ENCODE assay signal across 8 cellular contexts in genomic region chr3:169812124-169812843, GRCh38. TPM values are rescaled to one million over a fixed set of nuclear protein-coding genes. Genes with fewer than 3 reads are reported as not detected.
A peak's percentile ranks its signal among the peaks of the same experiment; 100 is the strongest.
DNase-seq lines count a peak whose midpoint lies in the region; ATAC-seq and TF ChIP-seq lines count a peak whose summit lies in the region.

No MANE protein-coding gene starts in this region.

- DNase-seq in NCI-H1417 treated with DMSO at 0.1 percent for 48 hours (lab: John Stamatoyannopoulos, UW) = peak; percentile 60
- peak; percentile 27 for DNase-seq in activated CD4-positive, alpha-beta T cell treated with anti-CD3 and anti-CD28 coated beads for 1 hour
- DNase-seq in dermis blood vessel endothelial cell = peak; percentile 75
- DNase-seq in right lobe of liver = peak; percentile 64 to 76 (median 73)
- peak; percentile 16 for DNase-seq in stimulated activated CD4-positive, alpha-beta T cell treated with anti-CD3 and anti-CD28 coated beads, Interleukin-2, amount 100 ng/mL, for 4 hours (ENCODE audit: low read depth)
- no peak for DNase-seq in cerebellar nuclear complex (lab: John Stamatoyannopoulos, UW)

- WGBS in right lobe of liver (ENCODE audit: insufficient coverage, low coverage, low lambda C conversion rate, missing lambda C conversion rate) = 12% methylated on average over 5 of the region's 59 CpGs

- no peak for TF ChIP-seq CTCF in right lobe of liver (IDR thresholded peaks at IDR 0.05)

- intact Hi-C loops in right lobe of liver (cut with DNase I) = no loop called here

- no peak for TF ChIP-seq POLR2A in right lobe of liver (IDR thresholded peaks at IDR 0.05)

- peaks cover 0 to 8% (median 0%) of the 10 kb centered on the region in 4 donors for H3K4me1 ChIP-seq in right lobe of liver

- peak overlapping the region; percentile 32 to 56 (median 44) for H3K4me3 ChIP-seq in right lobe of liver

- peak overlapping the region in 2 of 3 donors; percentile 20 to 55 for H3K27ac ChIP-seq in right lobe of liver

- ATAC-seq in GM18499 (IDR thresholded peaks at IDR 0.05; ENCODE audit: insufficient read depth, unreplicated experiment) = peak; percentile 39
- peak; percentile 54 for ATAC-seq in HG02623 (IDR thresholded peaks at IDR 0.05; ENCODE audit: unreplicated experiment)
- ATAC-seq in right lobe of liver = peak; percentile 83 to 89 (median 88)

- no peaks in the 10 kb centered on the region for H3K36me3 ChIP-seq in right lobe of liver

- H3K27me3 ChIP-seq in right lobe of liver = no peaks in the 10 kb centered on the region

- no peaks in the 10 kb centered on the region for H3K9me3 ChIP-seq in right lobe of liver

RNA-seq across cellular contexts. Expression of gene LRRIQ4, which starts 0.4 kb away (rescaled TPM):
- not detected in 2 replicates for total RNA-seq in dermis blood vessel endothelial cell
- not detected for total RNA-seq in right lobe of liver

RNA-seq across cellular contexts. Expression of gene LRRC34, which starts 0.4 kb away (rescaled TPM):
- 0.34 and 1.9 TPM in 2 replicates for total RNA-seq in dermis blood vessel endothelial cell
- 1 to 10 TPM in 1 of 6 experiments, under 1 TPM in 4, not detected in 1; 0.06 to 1.9 (median 0.60) TPM for total RNA-seq in right lobe of liver

RNA-seq across cellular contexts. Expression of gene MYNN, which starts 39.1 kb away (rescaled TPM):
- total RNA-seq in dermis blood vessel endothelial cell (20.1 and 26.9 TPM in 2 replicates), right lobe of liver (1 to 10 TPM; 5.6 to 6.7 (median 5.9) TPM)

RNA-seq across cellular contexts. Expression of gene ACTRT3, which starts 42.9 kb away (rescaled TPM):
- total RNA-seq in dermis blood vessel endothelial cell = 3.6 and 4.7 TPM in 2 replicates
- 1 to 10 TPM; 1.1 to 2.3 (median 1.6) TPM for total RNA-seq in right lobe of liver

RNA-seq across cellular contexts. Expression of gene TERC, which starts 47.4 kb away (rescaled TPM):
- total RNA-seq in dermis blood vessel endothelial cell = 36.1 and 446 TPM in 2 replicates
- 100 to 1,000 TPM in 2 of 6 experiments, 1 to 10 TPM in 1, not detected in 3; 1.5 to 127 (median 119) TPM for total RNA-seq in right lobe of liver

Comparison
In these comparisons a context has a peak if more than half of its experiments do, and no peak if none do; other contexts are left out.
1. DNase-seq: peak in NCI-H1417 treated with DMSO at 0.1 percent for 48 hours (single experiment), activated CD4-positive, alpha-beta T cell treated with anti-CD3 and anti-CD28 coated beads for 1 hour (single experiment), dermis blood vessel endothelial cell (single experiment), right lobe of liver (3 of 3) and stimulated activated CD4-positive, alpha-beta T cell treated with anti-CD3 and anti-CD28 coated beads, Interleukin-2, amount 100 ng/mL, for 4 hours (single experiment); none in cerebellar nuclear complex (0 of 2).
2. Peak in every context shown above with its lines, with median percentiles within 50 percentile points of each other: ATAC-seq.